20 cellular contexts compared by ENCODE assay signal in the genomic region with DNA sequence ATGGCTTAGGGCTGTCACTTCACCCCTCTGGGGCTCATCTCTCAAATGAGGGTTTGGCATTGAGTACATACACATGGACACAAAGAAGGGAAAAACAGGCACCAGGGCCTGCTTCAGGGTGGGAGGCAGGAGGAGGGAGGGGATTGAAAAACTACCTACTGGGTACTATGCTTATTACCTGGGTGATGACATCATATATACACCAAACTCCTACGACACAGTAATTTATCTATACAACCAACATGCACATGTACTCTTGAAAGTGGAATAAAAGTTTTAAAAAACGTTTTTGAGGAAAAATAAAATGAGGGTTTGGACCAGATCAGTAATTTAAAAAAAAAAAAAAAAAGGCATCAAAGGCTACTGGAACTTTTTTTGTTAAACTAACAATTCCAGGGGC. TPM values are rescaled to one million over a fixed set of nuclear protein-coding genes. Genes with fewer than 3 reads are reported as not detected.
A peak's percentile ranks its signal among the peaks of the same experiment; 100 is the strongest.
DNase-seq lines count a peak whose midpoint lies in the region; ATAC-seq and TF ChIP-seq lines count a peak whose summit lies in the region.
"Had no signal": no experiment of that assay in that cellular context is flagged by ENCODE, and none has a peak within 500 bp of the region (broad histone marks: within the 10 kb centered on the region; RNA-seq: fewer than 3 reads in every experiment).

No MANE protein-coding gene starts in this region.

- H3K27me3 Mint-ChIP-seq in activated CD4-positive, alpha-beta T cell treated with anti-CD3 and anti-CD28 coated beads, Interleukin-2, amount 10 ng/mL, durations not matched to agents 7 days and 5 days, result no peaks in the 10 kb centered on the region
- peaks cover 0 to 2% of the 10 kb centered on the region in 2 donors for H3K27me3 Mint-ChIP-seq in CD8-positive, alpha-beta memory T cell
- no peaks in the 10 kb centered on the region for H3K27me3 Mint-ChIP-seq in activated T-helper 2 cell treated with anti-CD3 and anti-CD28 coated beads, Interferon-gamma antibody, Interleukin-2, Interleukin-4, amounts not matched to agents 10 μg/mL and 5 μg/mL and 100 μg/mL, durations not matched to agents 14 hours and 24 hours and 36 hours (ENCODE audit: low read depth)
- H3K27me3 Mint-ChIP-seq in natural killer cell treated with Interleukin-12 subunit alpha and Interleukin-12 subunit beta and Interleukin-15 and Interleukin-18, amount 100 ng/mL, for 72 hours, result no peaks in the 10 kb centered on the region
- H3K27me3 Mint-ChIP-seq: memory B cell had no signal

- H3K4me3 ChIP-seq in CD8-positive, alpha-beta memory T cell (ENCODE audit: low read length), result peak overlapping the region; percentile 48
- H3K4me3 ChIP-seq in vagina, result no peak overlapping the region
- H3K4me3 ChIP-seq: prostate gland, tibial nerve had no signal

- ATAC-seq in natural killer cell treated with Interleukin-12 subunit alpha and Interleukin-12 subunit beta and Interleukin-15 and Interleukin-18, amount 100 ng/mL, for 72 hours, result no peak
- ATAC-seq in HG03175 (IDR thresholded peaks at IDR 0.05; ENCODE audit: unreplicated experiment), result no peak

- peak overlapping the region; percentile 97 for H3K27ac Mint-ChIP-seq in activated CD4-positive, alpha-beta T cell treated with anti-CD3 and anti-CD28 coated beads, Interleukin-2, amount 10 ng/mL, durations not matched to agents 7 days and 5 days
- peak overlapping the region; percentile 97 to 100 (median 98) for H3K27ac Mint-ChIP-seq in CD8-positive, alpha-beta memory T cell
- peak overlapping the region; percentile 99 for H3K27ac Mint-ChIP-seq in activated T-helper 2 cell treated with anti-CD3 and anti-CD28 coated beads, Interferon-gamma antibody, Interleukin-2, Interleukin-4, amounts not matched to agents 10 μg/mL and 5 μg/mL and 100 μg/mL, durations not matched to agents 14 hours and 24 hours and 36 hours
- peak overlapping the region; percentile 69 to 74 for H3K27ac Mint-ChIP-seq in natural killer cell treated with Interleukin-12 subunit alpha and Interleukin-12 subunit beta and Interleukin-15 and Interleukin-18, amount 100 ng/mL, for 72 hours
- H3K27ac Mint-ChIP-seq: HFFc6 had no signal

- no peaks in the 10 kb centered on the region for H3K36me3 ChIP-seq in CD8-positive, alpha-beta memory T cell (ENCODE audit: insufficient read depth, low read length)
- H3K36me3 ChIP-seq in vagina, result no peaks in the 10 kb centered on the region
- H3K36me3 ChIP-seq: prostate gland had no signal

- H3K4me1 Mint-ChIP-seq in activated CD4-positive, alpha-beta T cell treated with anti-CD3 and anti-CD28 coated beads, Interleukin-2, amount 10 ng/mL, durations not matched to agents 7 days and 5 days, result peaks cover 85% of the 10 kb centered on the region
- H3K4me1 Mint-ChIP-seq in CD8-positive, alpha-beta memory T cell, result peaks cover 84 to 88% (median 88%) of the 10 kb centered on the region in 3 donors
- H3K4me1 Mint-ChIP-seq in activated T-helper 2 cell treated with anti-CD3 and anti-CD28 coated beads, Interferon-gamma antibody, Interleukin-2, Interleukin-4, amounts not matched to agents 10 μg/mL and 5 μg/mL and 100 μg/mL, durations not matched to agents 14 hours and 24 hours and 36 hours (ENCODE audit: low read depth), result peaks cover 95% of the 10 kb centered on the region
- H3K4me1 Mint-ChIP-seq in natural killer cell treated with Interleukin-12 subunit alpha and Interleukin-12 subunit beta and Interleukin-15 and Interleukin-18, amount 100 ng/mL, for 72 hours (ENCODE audit: low read depth in 2 of 2), result peaks cover 65 to 74% of the 10 kb centered on the region in 2 donors
- H3K4me1 Mint-ChIP-seq: neural crest cell had no signal

- peak overlapping the region; percentile 63 for H3K4me3 Mint-ChIP-seq in activated CD4-positive, alpha-beta T cell treated with anti-CD3 and anti-CD28 coated beads, Interleukin-2, amount 10 ng/mL, durations not matched to agents 7 days and 5 days
- peak overlapping the region; percentile 43 to 92 (median 84) for H3K4me3 Mint-ChIP-seq in CD8-positive, alpha-beta memory T cell
- H3K4me3 Mint-ChIP-seq in activated T-helper 2 cell treated with anti-CD3 and anti-CD28 coated beads, Interferon-gamma antibody, Interleukin-2, Interleukin-4, amounts not matched to agents 10 μg/mL and 5 μg/mL and 100 μg/mL, durations not matched to agents 14 hours and 24 hours and 36 hours (ENCODE audit: low read depth), result peak overlapping the region; percentile 82
- peak overlapping the region; percentile 69 for H3K4me3 Mint-ChIP-seq in natural killer cell treated with Interleukin-12 subunit alpha and Interleukin-12 subunit beta and Interleukin-15 and Interleukin-18, amount 100 ng/mL, for 72 hours
- H3K4me3 Mint-ChIP-seq: HFFc6, memory B cell, neural crest cell had no signal

- POLR2A ChIA-PET in activated CD4-positive, alpha-beta T cell treated with anti-CD3 and anti-CD28 coated beads, Interleukin-2, amount 10 ng/mL, durations not matched to agents 7 days and 5 days (lab: Charles Lee), result no interaction called here
- POLR2A ChIA-PET in CD8-positive, alpha-beta memory T cell (lab: Charles Lee), result no interaction called here

- DNase-seq in activated CD4-positive, alpha-beta T cell treated with anti-CD3 and anti-CD28 coated beads, Interleukin-2, amount 10 ng/mL, durations not matched to agents 7 days and 5 days, result no peak
- DNase-seq in activated CD4-positive, alpha-beta T cell treated with anti-CD3 and anti-CD28 coated beads, Interleukin-2, amount 50 U/mL, for 1 hour, result no peak
- no peak for DNase-seq in CD8-positive, alpha-beta memory T cell
- no peak for DNase-seq in activated T-helper 2 cell treated with anti-CD3 and anti-CD28 coated beads, Interferon-gamma antibody, Interleukin-2, Interleukin-4, amounts not matched to agents 10 μg/mL and 5 μg/mL and 100 μg/mL, durations not matched to agents 14 hours and 24 hours and 36 hours (ENCODE audit: low spot score)
- no peak for DNase-seq in natural killer cell treated with Interleukin-12 subunit alpha and Interleukin-12 subunit beta and Interleukin-15 and Interleukin-18, amount 100 ng/mL, for 72 hours (ENCODE audit: low spot score)
- no peak for DNase-seq in NCI-H2196 (lab: John Stamatoyannopoulos, UW; ENCODE audit: unreplicated experiment)
- no peak for DNase-seq in vagina (ENCODE audit: extremely low spot score in 2 of 2)
- DNase-seq: anterior cingulate cortex; HFFc6; Karpas-422; NCI-H1105; NCI-H69; SIG-M5; stimulated activated CD8-positive, alpha-beta memory T cell treated with anti-CD3 and anti-CD28 coated beads, Interleukin-4, amount 100 ng/mL, for 48 hours; T-helper 9 cell had no signal

- peaks cover 22% of the 10 kb centered on the region for H3K36me3 Mint-ChIP-seq in activated CD4-positive, alpha-beta T cell treated with anti-CD3 and anti-CD28 coated beads, Interleukin-2, amount 10 ng/mL, durations not matched to agents 7 days and 5 days (ENCODE audit: low read depth)
- H3K36me3 Mint-ChIP-seq in CD8-positive, alpha-beta memory T cell, result peaks cover 1 to 19% (median 2%) of the 10 kb centered on the region in 3 donors
- H3K36me3 Mint-ChIP-seq in activated T-helper 2 cell treated with anti-CD3 and anti-CD28 coated beads, Interferon-gamma antibody, Interleukin-2, Interleukin-4, amounts not matched to agents 10 μg/mL and 5 μg/mL and 100 μg/mL, durations not matched to agents 14 hours and 24 hours and 36 hours (ENCODE audit: low read depth), result peaks cover 3% of the 10 kb centered on the region
- H3K36me3 Mint-ChIP-seq in natural killer cell treated with Interleukin-12 subunit alpha and Interleukin-12 subunit beta and Interleukin-15 and Interleukin-18, amount 100 ng/mL, for 72 hours, result no peaks in the 10 kb centered on the region
- H3K36me3 Mint-ChIP-seq: memory B cell had no signal

- no peak for TF ChIP-seq CTCF in vagina (IDR thresholded peaks at IDR 0.05)

- no peak for TF ChIP-seq POLR2A in vagina (IDR thresholded peaks at IDR 0.05)

- no peaks in the 10 kb centered on the region for H3K9me3 Mint-ChIP-seq in activated CD4-positive, alpha-beta T cell treated with anti-CD3 and anti-CD28 coated beads, Interleukin-2, amount 10 ng/mL, durations not matched to agents 7 days and 5 days
- no peaks in the 10 kb centered on the region for H3K9me3 Mint-ChIP-seq in CD8-positive, alpha-beta memory T cell
- no peaks in the 10 kb centered on the region for H3K9me3 Mint-ChIP-seq in activated T-helper 2 cell treated with anti-CD3 and anti-CD28 coated beads, Interferon-gamma antibody, Interleukin-2, Interleukin-4, amounts not matched to agents 10 μg/mL and 5 μg/mL and 100 μg/mL, durations not matched to agents 14 hours and 24 hours and 36 hours
- H3K9me3 Mint-ChIP-seq in natural killer cell treated with Interleukin-12 subunit alpha and Interleukin-12 subunit beta and Interleukin-15 and Interleukin-18, amount 100 ng/mL, for 72 hours, result no peaks in the 10 kb centered on the region
- H3K9me3 Mint-ChIP-seq: HFFc6, memory B cell, neural crest cell had no signal

- CTCF ChIA-PET in activated CD4-positive, alpha-beta T cell treated with anti-CD3 and anti-CD28 coated beads, Interleukin-2, amount 10 ng/mL, durations not matched to agents 7 days and 5 days (lab: Charles Lee), result no interaction called here
- CTCF ChIA-PET in CD8-positive, alpha-beta memory T cell (lab: Charles Lee), result interaction anchor here (2.3 kb wide), 1 partner anchor 22 kb away, joined by 7 read pairs; no protein-coding TSS in a partner anchor

- H3K4me1 ChIP-seq in CD8-positive, alpha-beta memory T cell (ENCODE audit: insufficient read depth, low read length), result peaks cover 82% of the 10 kb centered on the region
- peaks cover 15% of the 10 kb centered on the region for H3K4me1 ChIP-seq in vagina

- no peaks in the 10 kb centered on the region for H3K27me3 ChIP-seq in CD8-positive, alpha-beta memory T cell (ENCODE audit: insufficient read depth, low read length, poor library complexity, severe bottlenecking)
- no peaks in the 10 kb centered on the region for H3K27me3 ChIP-seq in vagina
- H3K27me3 ChIP-seq: tibial nerve had no signal

- no peaks in the 10 kb centered on the region for H3K9me3 ChIP-seq in CD8-positive, alpha-beta memory T cell (ENCODE audit: low read length)
- H3K9me3 ChIP-seq in vagina, result no peaks in the 10 kb centered on the region
- H3K9me3 ChIP-seq: prostate gland had no signal

- intact Hi-C loops in activated T-helper 2 cell treated with anti-CD3 and anti-CD28 coated beads, Interferon-gamma antibody, Interleukin-2, Interleukin-4, amounts not matched to agents 10 μg/mL and 5 μg/mL and 100 μg/mL, durations not matched to agents 14 hours and 24 hours and 36 hours (cut with micrococcal nuclease), result loop anchor here (5.0 kb wide), 4 partner anchors 34 to 549 kb away; no protein-coding TSS in a partner anchor
- intact Hi-C loops in vagina (cut with DNase I), result no loop called here

- H3K27ac ChIP-seq in CD8-positive, alpha-beta memory T cell (ENCODE audit: low read depth, low read length), result peak overlapping the region; percentile 69
- H3K27ac ChIP-seq in vagina, result no peak overlapping the region
- H3K27ac ChIP-seq: prostate gland had no signal

RNA-seq across cellular contexts. Expression of gene TC2N, which starts 3.6 kb away (rescaled TPM):
- 100 to 1,000 TPM; 196 to 216 TPM for total RNA-seq in activated CD4-positive, alpha-beta T cell treated with anti-CD3 and anti-CD28 coated beads, Interleukin-2, amount 10 ng/mL, durations not matched to agents 7 days and 5 days
- 10 to 100 TPM; 43.1 to 45.2 TPM for total RNA-seq in CD8-positive, alpha-beta memory T cell
- polyA plus RNA-seq in CD8-positive, alpha-beta memory T cell, result 228 TPM
- 16.1 and 19.9 TPM in 2 replicates for total RNA-seq in activated T-helper 2 cell treated with anti-CD3 and anti-CD28 coated beads, Interferon-gamma antibody, Interleukin-2, Interleukin-4, amounts not matched to agents 10 μg/mL and 5 μg/mL and 100 μg/mL, durations not matched to agents 14 hours and 24 hours and 36 hours
- total RNA-seq in natural killer cell treated with Interleukin-12 subunit alpha and Interleukin-12 subunit beta and Interleukin-15 and Interleukin-18, amount 100 ng/mL, for 72 hours, result 10 to 100 TPM in 1 of 2 donors, 1 to 10 TPM in 1; 6.9 to 12.0 TPM
- 50.3 TPM for total RNA-seq in vagina
- total RNA-seq: neural crest cell had no signal
